1 cellular context compared by ENCODE assay signal in the genomic region with DNA sequence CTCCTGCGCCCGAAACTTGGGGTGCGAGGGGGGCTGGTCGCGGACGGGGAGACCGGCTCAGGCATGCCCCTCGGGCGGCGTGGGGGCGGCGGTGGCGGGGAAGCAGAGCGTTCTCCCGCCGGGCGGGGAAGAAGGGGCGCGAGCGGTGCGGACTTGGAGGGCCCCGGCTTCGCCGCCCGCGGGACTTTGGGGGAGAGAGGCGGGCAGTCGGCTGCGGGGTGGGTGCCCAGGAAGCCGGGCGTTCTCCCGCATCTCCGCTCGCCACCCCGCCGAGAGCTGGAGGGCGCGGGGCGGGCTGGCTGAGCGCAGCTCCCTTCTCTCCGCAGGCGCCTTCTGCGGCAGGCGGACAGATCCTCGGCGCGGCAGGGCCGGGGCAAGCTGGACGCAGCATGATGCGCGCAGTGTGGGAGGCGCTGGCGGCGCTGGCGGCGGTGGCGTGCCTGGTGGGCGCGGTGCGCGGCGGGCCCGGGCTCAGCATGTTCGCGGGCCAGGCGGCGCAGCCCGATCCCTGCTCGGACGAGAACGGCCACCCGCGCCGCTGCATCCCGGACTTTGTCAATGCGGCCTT.
TF ChIP-seq lines count a peak whose summit lies in the region.

No MANE protein-coding gene starts in this region.

TF ChIP-seq in WTC11, 78 proteins besides CTCF, POLR2A, EP300 and RAD21 (continued from another document):
- TF ChIP-seq, protein P1, sequence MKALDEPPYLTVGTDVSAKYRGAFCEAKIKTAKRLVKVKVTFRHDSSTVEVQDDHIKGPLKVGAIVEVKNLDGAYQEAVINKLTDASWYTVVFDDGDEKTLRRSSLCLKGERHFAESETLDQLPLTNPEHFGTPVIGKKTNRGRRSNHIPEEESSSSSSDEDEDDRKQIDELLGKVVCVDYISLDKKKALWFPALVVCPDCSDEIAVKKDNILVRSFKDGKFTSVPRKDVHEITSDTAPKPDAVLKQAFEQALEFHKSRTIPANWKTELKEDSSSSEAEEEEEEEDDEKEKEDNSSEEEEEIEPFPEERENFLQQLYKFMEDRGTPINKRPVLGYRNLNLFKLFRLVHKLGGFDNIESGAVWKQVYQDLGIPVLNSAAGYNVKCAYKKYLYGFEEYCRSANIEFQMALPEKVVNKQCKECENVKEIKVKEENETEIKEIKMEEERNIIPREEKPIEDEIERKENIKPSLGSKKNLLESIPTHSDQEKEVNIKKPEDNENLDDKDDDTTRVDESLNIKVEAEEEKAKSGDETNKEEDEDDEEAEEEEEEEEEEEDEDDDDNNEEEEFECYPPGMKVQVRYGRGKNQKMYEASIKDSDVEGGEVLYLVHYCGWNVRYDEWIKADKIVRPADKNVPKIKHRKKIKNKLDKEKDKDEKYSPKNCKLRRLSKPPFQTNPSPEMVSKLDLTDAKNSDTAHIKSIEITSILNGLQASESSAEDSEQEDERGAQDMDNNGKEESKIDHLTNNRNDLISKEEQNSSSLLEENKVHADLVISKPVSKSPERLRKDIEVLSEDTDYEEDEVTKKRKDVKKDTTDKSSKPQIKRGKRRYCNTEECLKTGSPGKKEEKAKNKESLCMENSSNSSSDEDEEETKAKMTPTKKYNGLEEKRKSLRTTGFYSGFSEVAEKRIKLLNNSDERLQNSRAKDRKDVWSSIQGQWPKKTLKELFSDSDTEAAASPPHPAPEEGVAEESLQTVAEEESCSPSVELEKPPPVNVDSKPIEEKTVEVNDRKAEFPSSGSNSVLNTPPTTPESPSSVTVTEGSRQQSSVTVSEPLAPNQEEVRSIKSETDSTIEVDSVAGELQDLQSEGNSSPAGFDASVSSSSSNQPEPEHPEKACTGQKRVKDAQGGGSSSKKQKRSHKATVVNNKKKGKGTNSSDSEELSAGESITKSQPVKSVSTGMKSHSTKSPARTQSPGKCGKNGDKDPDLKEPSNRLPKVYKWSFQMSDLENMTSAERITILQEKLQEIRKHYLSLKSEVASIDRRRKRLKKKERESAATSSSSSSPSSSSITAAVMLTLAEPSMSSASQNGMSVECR (CRISPR knock-in tag; IDR thresholded peaks at IDR 0.05; ENCODE audit: borderline replicate concordance), result peak; percentile 61
